8 cellular contexts compared by ENCODE assay signal in genomic region chr2:44952806-44953685, GRCh38. TPM values are rescaled to one million over a fixed set of nuclear protein-coding genes. Genes with fewer than 3 reads are reported as not detected.
DNase-seq lines count a peak whose midpoint lies in the region; ATAC-seq and TF ChIP-seq lines count a peak whose summit lies in the region.

No MANE protein-coding gene starts in this region.

- peaks cover 6% of the 10 kb centered on the region for H3K36me3 Mint-ChIP-seq in endothelial cell (ENCODE audit: low read depth, unreplicated experiment)

- H3K18ac ChIP-seq in neuronal stem cell (ENCODE audit: low read length) = peak overlapping the region; percentile 96

- H2BK120ac ChIP-seq in neuronal stem cell (ENCODE audit: low read depth, low read length) = peak overlapping the region; percentile 21

- no peaks in the 10 kb centered on the region for H3K9me3 Mint-ChIP-seq in endothelial cell (ENCODE audit: unreplicated experiment)

- ATAC-seq in HG03039 (IDR thresholded peaks at IDR 0.05; ENCODE audit: unreplicated experiment) = no peak
- no peak for ATAC-seq in GM21515 (IDR thresholded peaks at IDR 0.05; ENCODE audit: unreplicated experiment)

- peak overlapping the region; percentile 40 to 73 for H3K4me3 ChIP-seq in neuronal stem cell (ENCODE audit: low read length in 2 of 2)

- H3K27me3 ChIP-seq in neuronal stem cell (ENCODE audit: control insufficient read depth in 3 of 3, insufficient read depth in 3 of 3, low read depth in 1 of 3, low read length in 3 of 3) = peaks cover 0 to 85% (median 23%) of the 10 kb centered on the region in 3 experiments

- H3K23ac ChIP-seq in neuronal stem cell (ENCODE audit: low read depth, low read length, poor library complexity) = peak overlapping the region; percentile 49

- H3K4me3 Mint-ChIP-seq in endothelial cell (ENCODE audit: unreplicated experiment) = peak overlapping the region; percentile 37

- peak overlapping the region; percentile 12 for H2BK15ac ChIP-seq in neuronal stem cell (ENCODE audit: low read length)

- H3K9me3 ChIP-seq in neuronal stem cell (replicated peaks in 1 of 2; ENCODE audit: control insufficient read depth in 2 of 2, insufficient read depth in 1 of 2, low read depth in 1 of 2, low read length in 2 of 2) = peaks cover 4 to 12% of the 10 kb centered on the region in 2 donors

- DNase-seq in COLO668 (lab: John Stamatoyannopoulos, UW; ENCODE audit: unreplicated experiment) = peak; percentile 34
- DNase-seq in NCI-H774 (lab: John Stamatoyannopoulos, UW) = peak; percentile 22
- DNase-seq in endothelial cell (ENCODE audit: low spot score) = no peak
- no peak for DNase-seq in neuronal stem cell (ENCODE audit: low spot score)
- no peak for DNase-seq in NOMO-1 (lab: John Stamatoyannopoulos, UW; ENCODE audit: unreplicated experiment in 2 of 2)
- DNase-seq in NCI-H2107 (lab: John Stamatoyannopoulos, UW) = no peak

- H3K14ac ChIP-seq in neuronal stem cell (ENCODE audit: low read length) = peak overlapping the region; percentile 28

- peaks cover 15 to 56% of the 10 kb centered on the region in 2 donors for H3K4me1 ChIP-seq in neuronal stem cell (ENCODE audit: control insufficient read depth in 2 of 2, insufficient read depth in 1 of 2, low read depth in 1 of 2, low read length in 2 of 2)

- H3K4ac ChIP-seq in neuronal stem cell (ENCODE audit: low read length) = peak overlapping the region; percentile 40

- peak overlapping the region; percentile 74 for H3K9ac ChIP-seq in neuronal stem cell (ENCODE audit: low read depth, low read length, poor library complexity)

- peaks cover 0 to 2% of the 10 kb centered on the region in 2 donors for H3K36me3 ChIP-seq in neuronal stem cell (replicated peaks in 1 of 2; ENCODE audit: control insufficient read depth in 2 of 2, insufficient read depth in 2 of 2, low read length in 2 of 2)

- no peak overlapping the region for H4K91ac ChIP-seq in neuronal stem cell (ENCODE audit: low read depth, low read length, poor library complexity)

- no peak overlapping the region for H2BK12ac ChIP-seq in neuronal stem cell (ENCODE audit: low read length)

- H3K4me1 Mint-ChIP-seq in endothelial cell (ENCODE audit: unreplicated experiment) = peaks cover 28% of the 10 kb centered on the region

- WGBS in neuronal stem cell (ENCODE audit: extremely low coverage in 2 of 2, insufficient read length in 2 of 2, insufficient replicate concordance in 1 of 2), 2 donors = no CpG with 5 or more reads among the region's 44 CpGs

- H2BK5ac ChIP-seq in neuronal stem cell (ENCODE audit: low read length) = no peak overlapping the region

- H3K79me1 ChIP-seq in neuronal stem cell (ENCODE audit: low read depth, low read length) = peaks cover 8% of the 10 kb centered on the region

- peak overlapping the region; percentile 87 for H2AK5ac ChIP-seq in neuronal stem cell (ENCODE audit: low read depth, low read length)

- H2AFZ ChIP-seq in neuronal stem cell (ENCODE audit: low read length) = peak overlapping the region; percentile 93

- H3K27ac ChIP-seq in neuronal stem cell (replicated peaks; ENCODE audit: low read length) = no peak overlapping the region

- peak overlapping the region; percentile 69 for H3K4me2 ChIP-seq in neuronal stem cell (ENCODE audit: insufficient read depth, low read length, poor library complexity, severe bottlenecking)

- H3K27ac Mint-ChIP-seq in endothelial cell (ENCODE audit: unreplicated experiment) = no peak overlapping the region

- peak overlapping the region; percentile 19 for H4K8ac ChIP-seq in neuronal stem cell (ENCODE audit: low read depth, low read length)

- TF ChIP-seq CTCF in endothelial cell (IDR thresholded peaks at IDR 0.05; ENCODE audit: unreplicated experiment) = no peak

- H3K27me3 Mint-ChIP-seq in endothelial cell (ENCODE audit: unreplicated experiment) = peaks cover 52% of the 10 kb centered on the region

RNA-seq across cellular contexts. Expression of gene SIX3, which starts 11.5 kb away (rescaled TPM):
- total RNA-seq in endothelial cell (ENCODE audit: unreplicated experiment) = not detected
- 171 TPM for polyA plus RNA-seq in neuronal stem cell (2013, experiment 1 of 2)
- 176 TPM for polyA plus RNA-seq in neuronal stem cell (2013, experiment 2 of 2)

RNA-seq across cellular contexts. Expression of gene SIX2, which starts 56.2 kb away (rescaled TPM):
- total RNA-seq in endothelial cell (ENCODE audit: unreplicated experiment) = 2.0 TPM
- 0.15 TPM for polyA plus RNA-seq in neuronal stem cell (2013, experiment 1 of 2)
- 0.22 TPM for polyA plus RNA-seq in neuronal stem cell (2013, experiment 2 of 2)

Comparison
In these comparisons a context has a peak if more than half of its experiments do, and no peak if none do; other contexts are left out.
1. DNase-seq: peak in COLO668 (single experiment) and NCI-H774 (single experiment); none in endothelial cell (single experiment), neuronal stem cell (single experiment), NOMO-1 (0 of 2) and NCI-H2107 (single experiment).